Comparison of ENCODE assay signal across 1 cellular context in genomic region chr1:202553560-202554038, GRCh38.
TF ChIP-seq lines count a peak whose summit lies in the region.

No MANE protein-coding gene starts in this region.

TF ChIP-seq in K562, 482 proteins besides CTCF, POLR2A, EP300 and RAD21 (continued from another document and continues in another):
- no peak for TF ChIP-seq ARID4B (CRISPR knock-in tag; IDR thresholded peaks at IDR 0.05)
- no peak for TF ChIP-seq SRSF7 (optimal IDR thresholded peaks at IDR 0.05; ENCODE audit: low read depth, low read length)
- peak; percentile 80 for TF ChIP-seq HES1 (IDR thresholded peaks at IDR 0.05; ENCODE audit: low read depth)
- no peak for TF ChIP-seq TAF7 (tag; IDR thresholded peaks at IDR 0.05)
- peak; percentile 92 for TF ChIP-seq LEF1 (IDR thresholded peaks at IDR 0.05)
- TF ChIP-seq TFE3 (CRISPR knock-in tag; IDR thresholded peaks at IDR 0.05): no peak
- peak; percentile 76 for TF ChIP-seq ZBTB17 (CRISPR knock-in tag; IDR thresholded peaks at IDR 0.05)
- peak; percentile 78 for TF ChIP-seq HDAC3 (IDR thresholded peaks at IDR 0.05; ENCODE audit: borderline replicate concordance, partially characterized antibody)
- no peak for TF ChIP-seq XRCC5 (IDR thresholded peaks at IDR 0.05; ENCODE audit: low read depth, low read length)
- TF ChIP-seq ZBTB1 (CRISPR knock-in tag; IDR thresholded peaks at IDR 0.05; ENCODE audit: borderline replicate concordance, low read depth): no peak
- TF ChIP-seq TCF7L2 (IDR thresholded peaks at IDR 0.05; ENCODE audit: low read depth, low read length): no peak
- TF ChIP-seq E2F4 (CRISPR knock-in tag; IDR thresholded peaks at IDR 0.05; ENCODE audit: low read depth): no peak
- no peak for TF ChIP-seq HMG20B (CRISPR knock-in tag; IDR thresholded peaks at IDR 0.05)
- peak; percentile 54; the same call in 1 of the 2 replicates for TF ChIP-seq PML (IDR thresholded peaks at IDR 0.05; ENCODE audit: low read length)
- TF ChIP-seq COPS2 (conservative IDR thresholded peaks at IDR 0.05): no peak
- TF ChIP-seq CUX1 (CRISPR knock-in tag; IDR thresholded peaks at IDR 0.05): no peak
- no peak for TF ChIP-seq ZNF655 (CRISPR knock-in tag; IDR thresholded peaks at IDR 0.05)
- no peak for TF ChIP-seq ZNF134 (CRISPR knock-in tag; conservative IDR thresholded peaks at IDR 0.05)
- TF ChIP-seq THRB (CRISPR knock-in tag; conservative IDR thresholded peaks at IDR 0.05): no peak; the same call in 1 of the 2 replicates
- TF ChIP-seq CBX5 (IDR thresholded peaks at IDR 0.05; ENCODE audit: borderline replicate concordance, low read depth): no peak
- TF ChIP-seq ZBTB49 (CRISPR knock-in tag; IDR thresholded peaks at IDR 0.05; ENCODE audit: borderline replicate concordance): no peak
- peak; percentile 89 for TF ChIP-seq GATA2 (CRISPR knock-in tag; IDR thresholded peaks at IDR 0.05)
- TF ChIP-seq RBFOX2 (IDR thresholded peaks at IDR 0.05; ENCODE audit: low read depth, low read length): 0 out of 2 replicates have a peak, but pooled peaks have one; percentile 25
- peak; percentile 96 for TF ChIP-seq NFIC (IDR thresholded peaks at IDR 0.05)
- no peak for TF ChIP-seq SIRT6 (IDR thresholded peaks at IDR 0.05; ENCODE audit: low read depth, low read length)
- peak; percentile 92 for TF ChIP-seq NCOR1 (IDR thresholded peaks at IDR 0.05)
- TF ChIP-seq ZNF695 (CRISPR knock-in tag; IDR thresholded peaks at IDR 0.05): no peak
